In the genomic region with DNA sequence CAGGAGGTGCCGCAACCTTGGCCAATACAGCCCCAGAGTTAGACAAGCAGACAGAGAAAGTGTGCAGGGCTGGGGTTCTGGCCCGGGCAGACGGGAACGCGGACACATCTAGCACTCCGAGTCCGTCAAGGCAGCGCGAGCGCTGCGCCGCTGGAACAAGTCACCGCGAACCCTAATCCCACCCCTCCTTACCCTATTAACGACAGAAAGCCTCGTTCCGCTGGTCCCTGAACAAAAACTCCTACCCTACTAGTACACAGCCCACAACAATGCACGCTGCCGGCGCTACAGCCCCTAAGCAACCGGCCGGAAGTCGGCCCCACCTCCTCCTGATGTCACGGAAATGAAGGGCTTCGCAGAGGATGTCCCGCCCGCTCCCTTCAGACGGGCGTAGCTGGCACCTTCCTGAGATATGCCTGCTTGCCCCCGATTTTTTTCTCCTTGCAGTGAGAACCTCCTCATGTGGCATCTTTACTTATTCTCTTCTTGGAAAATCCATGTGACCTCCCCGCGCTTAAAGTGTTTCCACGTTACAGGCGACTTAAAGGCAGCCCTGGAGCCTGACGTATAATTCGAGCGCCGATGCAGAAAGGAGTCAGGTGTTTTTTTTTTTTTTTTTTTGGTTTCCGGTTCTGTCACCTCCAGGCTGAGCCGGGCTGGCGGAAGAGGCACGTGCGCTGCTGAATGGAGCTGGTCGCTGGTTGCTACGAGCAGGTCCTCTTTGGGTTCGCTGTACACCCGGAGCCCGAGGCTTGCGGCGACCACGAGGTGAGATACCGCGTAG, we compare ENCODE assay signal across 1 cellular context.
TF ChIP-seq lines count a peak whose summit lies in the region.

A gene (minus strand): TSS at position 315 of the 784 bp plus-strand sequence. CDS start 7,066 bp downstream, outside the sequence.
A gene with protein sequence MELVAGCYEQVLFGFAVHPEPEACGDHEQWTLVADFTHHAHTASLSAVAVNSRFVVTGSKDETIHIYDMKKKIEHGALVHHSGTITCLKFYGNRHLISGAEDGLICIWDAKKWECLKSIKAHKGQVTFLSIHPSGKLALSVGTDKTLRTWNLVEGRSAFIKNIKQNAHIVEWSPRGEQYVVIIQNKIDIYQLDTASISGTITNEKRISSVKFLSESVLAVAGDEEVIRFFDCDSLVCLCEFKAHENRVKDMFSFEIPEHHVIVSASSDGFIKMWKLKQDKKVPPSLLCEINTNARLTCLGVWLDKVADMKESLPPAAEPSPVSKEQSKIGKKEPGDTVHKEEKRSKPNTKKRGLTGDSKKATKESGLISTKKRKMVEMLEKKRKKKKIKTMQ (plus strand): TSS at position 671 of the 784 bp plus-strand sequence. CDS start 14 bp downstream, at position 685.

TF ChIP-seq in SK-N-SH, 30 proteins besides CTCF, POLR2A, EP300 and RAD21 (continued from another document):
- TF ChIP-seq FOXJ3 (CRISPR knock-in tag; IDR thresholded peaks at IDR 0.05) = no peak
- TF ChIP-seq TCF12 (IDR thresholded peaks at IDR 0.05) = no peak
- peak; percentile 100 for TF ChIP-seq MXI1 (IDR thresholded peaks at IDR 0.05; ENCODE audit: low read depth, low read length)
- TF ChIP-seq RFX5 (IDR thresholded peaks at IDR 0.05; ENCODE audit: low read length) = 0 out of 2 replicates have a peak, but pooled peaks have one; percentile 57
- TF ChIP-seq, protein P1, sequence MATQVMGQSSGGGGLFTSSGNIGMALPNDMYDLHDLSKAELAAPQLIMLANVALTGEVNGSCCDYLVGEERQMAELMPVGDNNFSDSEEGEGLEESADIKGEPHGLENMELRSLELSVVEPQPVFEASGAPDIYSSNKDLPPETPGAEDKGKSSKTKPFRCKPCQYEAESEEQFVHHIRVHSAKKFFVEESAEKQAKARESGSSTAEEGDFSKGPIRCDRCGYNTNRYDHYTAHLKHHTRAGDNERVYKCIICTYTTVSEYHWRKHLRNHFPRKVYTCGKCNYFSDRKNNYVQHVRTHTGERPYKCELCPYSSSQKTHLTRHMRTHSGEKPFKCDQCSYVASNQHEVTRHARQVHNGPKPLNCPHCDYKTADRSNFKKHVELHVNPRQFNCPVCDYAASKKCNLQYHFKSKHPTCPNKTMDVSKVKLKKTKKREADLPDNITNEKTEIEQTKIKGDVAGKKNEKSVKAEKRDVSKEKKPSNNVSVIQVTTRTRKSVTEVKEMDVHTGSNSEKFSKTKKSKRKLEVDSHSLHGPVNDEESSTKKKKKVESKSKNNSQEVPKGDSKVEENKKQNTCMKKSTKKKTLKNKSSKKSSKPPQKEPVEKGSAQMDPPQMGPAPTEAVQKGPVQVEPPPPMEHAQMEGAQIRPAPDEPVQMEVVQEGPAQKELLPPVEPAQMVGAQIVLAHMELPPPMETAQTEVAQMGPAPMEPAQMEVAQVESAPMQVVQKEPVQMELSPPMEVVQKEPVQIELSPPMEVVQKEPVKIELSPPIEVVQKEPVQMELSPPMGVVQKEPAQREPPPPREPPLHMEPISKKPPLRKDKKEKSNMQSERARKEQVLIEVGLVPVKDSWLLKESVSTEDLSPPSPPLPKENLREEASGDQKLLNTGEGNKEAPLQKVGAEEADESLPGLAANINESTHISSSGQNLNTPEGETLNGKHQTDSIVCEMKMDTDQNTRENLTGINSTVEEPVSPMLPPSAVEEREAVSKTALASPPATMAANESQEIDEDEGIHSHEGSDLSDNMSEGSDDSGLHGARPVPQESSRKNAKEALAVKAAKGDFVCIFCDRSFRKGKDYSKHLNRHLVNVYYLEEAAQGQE (IDR thresholded peaks at IDR 0.05; ENCODE audit: low read depth, low read length) = peak; percentile 28; the same call in 1 of the 2 replicates
- no peak for TF ChIP-seq FOXM1 (IDR thresholded peaks at IDR 0.05; ENCODE audit: low read depth)
- TF ChIP-seq, protein P2, sequence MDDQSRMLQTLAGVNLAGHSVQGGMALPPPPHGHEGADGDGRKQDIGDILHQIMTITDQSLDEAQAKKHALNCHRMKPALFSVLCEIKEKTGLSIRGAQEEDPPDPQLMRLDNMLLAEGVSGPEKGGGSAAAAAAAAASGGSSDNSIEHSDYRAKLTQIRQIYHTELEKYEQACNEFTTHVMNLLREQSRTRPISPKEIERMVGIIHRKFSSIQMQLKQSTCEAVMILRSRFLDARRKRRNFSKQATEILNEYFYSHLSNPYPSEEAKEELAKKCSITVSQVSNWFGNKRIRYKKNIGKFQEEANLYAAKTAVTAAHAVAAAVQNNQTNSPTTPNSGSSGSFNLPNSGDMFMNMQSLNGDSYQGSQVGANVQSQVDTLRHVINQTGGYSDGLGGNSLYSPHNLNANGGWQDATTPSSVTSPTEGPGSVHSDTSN (IDR thresholded peaks at IDR 0.05) = peak; percentile 77
- no peak for TF ChIP-seq FOSL2 (IDR thresholded peaks at IDR 0.05; ENCODE audit: borderline replicate concordance, low read depth)
- no peak for TF ChIP-seq NFIC (IDR thresholded peaks at IDR 0.05; ENCODE audit: borderline replicate concordance)
- no peak for TF ChIP-seq RCOR1 (IDR thresholded peaks at IDR 0.05; ENCODE audit: low read length)
- peak; percentile 92 for TF ChIP-seq GABPA (IDR thresholded peaks at IDR 0.05; ENCODE audit: low read depth)
- TF ChIP-seq, protein P3, sequence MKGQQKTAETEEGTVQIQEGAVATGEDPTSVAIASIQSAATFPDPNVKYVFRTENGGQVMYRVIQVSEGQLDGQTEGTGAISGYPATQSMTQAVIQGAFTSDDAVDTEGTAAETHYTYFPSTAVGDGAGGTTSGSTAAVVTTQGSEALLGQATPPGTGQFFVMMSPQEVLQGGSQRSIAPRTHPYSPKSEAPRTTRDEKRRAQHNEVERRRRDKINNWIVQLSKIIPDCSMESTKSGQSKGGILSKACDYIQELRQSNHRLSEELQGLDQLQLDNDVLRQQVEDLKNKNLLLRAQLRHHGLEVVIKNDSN (IDR thresholded peaks at IDR 0.05; ENCODE audit: borderline replicate concordance, low read depth) = peak; percentile 77; the same call in 1 of the 2 replicates
- TF ChIP-seq CHD2 (IDR thresholded peaks at IDR 0.05; ENCODE audit: low read length, partially characterized antibody) = peak; percentile 77
- TF ChIP-seq, protein P4, sequence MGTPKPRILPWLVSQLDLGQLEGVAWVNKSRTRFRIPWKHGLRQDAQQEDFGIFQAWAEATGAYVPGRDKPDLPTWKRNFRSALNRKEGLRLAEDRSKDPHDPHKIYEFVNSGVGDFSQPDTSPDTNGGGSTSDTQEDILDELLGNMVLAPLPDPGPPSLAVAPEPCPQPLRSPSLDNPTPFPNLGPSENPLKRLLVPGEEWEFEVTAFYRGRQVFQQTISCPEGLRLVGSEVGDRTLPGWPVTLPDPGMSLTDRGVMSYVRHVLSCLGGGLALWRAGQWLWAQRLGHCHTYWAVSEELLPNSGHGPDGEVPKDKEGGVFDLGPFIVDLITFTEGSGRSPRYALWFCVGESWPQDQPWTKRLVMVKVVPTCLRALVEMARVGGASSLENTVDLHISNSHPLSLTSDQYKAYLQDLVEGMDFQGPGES (IDR thresholded peaks at IDR 0.05; ENCODE audit: low read depth, low read length) = no peak
- TF ChIP-seq EZH2phosphoT487 (IDR thresholded peaks at IDR 0.05; ENCODE audit: borderline replicate concordance, low read depth) = no peak
- TF ChIP-seq SMC3 (IDR thresholded peaks at IDR 0.05; ENCODE audit: low read depth, low read length) = no peak
